ENCODE assay signal across 8 cellular contexts in genomic region chr5:141618804-141619554, GRCh38. TPM values are rescaled to one million over a fixed set of nuclear protein-coding genes. Genes with fewer than 3 reads are reported as not detected.
DNase-seq lines count a peak whose midpoint lies in the region; ATAC-seq and TF ChIP-seq lines count a peak whose summit lies in the region.

Gene DIAPH1 (minus strand): TSS chr5:141619000. CDS start chr5:141618914, 86 bp downstream.

- peak within 1 kb of the TSS; percentile 94 for H3K27ac Mint-ChIP-seq in T-helper 1 cell treated with Interleukin-12 subunit alpha and Interleukin-12 subunit beta and Interleukin-4 antibody, amounts not matched to agents 30 μg/mL and 1 μg/mL, for 36 hours

- peak within 1 kb of the TSS; percentile 87 to 93 for H3K27ac ChIP-seq in uterus

- peak; percentile 99 to 100 (median 99) for TF ChIP-seq CTCF in uterus (IDR thresholded peaks at IDR 0.05)

- H3K4me1 Mint-ChIP-seq in T-helper 1 cell treated with Interleukin-12 subunit alpha and Interleukin-12 subunit beta and Interleukin-4 antibody, amounts not matched to agents 30 μg/mL and 1 μg/mL, for 36 hours (ENCODE audit: low read depth) = peaks cover 50% of the 10 kb centered on the region

- TF ChIP-seq POLR2A in GM15510 (IDR thresholded peaks at IDR 0.05; ENCODE audit: borderline replicate concordance, extremely low read depth, insufficient read length) (peak; percentile 91), uterus (IDR thresholded peaks at IDR 0.05) (peak; percentile 88)

- peaks cover 30% of the 10 kb centered on the region for H3K36me3 Mint-ChIP-seq in T-helper 1 cell treated with Interleukin-12 subunit alpha and Interleukin-12 subunit beta and Interleukin-4 antibody, amounts not matched to agents 30 μg/mL and 1 μg/mL, for 36 hours (ENCODE audit: low read depth)

- no peaks in the 10 kb centered on the region for H3K9me3 ChIP-seq in uterus

- no peaks in the 10 kb centered on the region for H3K27me3 Mint-ChIP-seq in T-helper 1 cell treated with Interleukin-12 subunit alpha and Interleukin-12 subunit beta and Interleukin-4 antibody, amounts not matched to agents 30 μg/mL and 1 μg/mL, for 36 hours (ENCODE audit: low read depth)

- intact Hi-C loops in left ventricle myocardium superior (cut with micrococcal nuclease) (no loop called here), uterus (cut with DNase I; ENCODE audit: low total_unique reads) (no loop called here)

- no peaks in the 10 kb centered on the region for H3K27me3 ChIP-seq in uterus

- H3K36me3 ChIP-seq in uterus = no peaks in the 10 kb centered on the region

- H3K4me3 Mint-ChIP-seq in T-helper 1 cell treated with Interleukin-12 subunit alpha and Interleukin-12 subunit beta and Interleukin-4 antibody, amounts not matched to agents 30 μg/mL and 1 μg/mL, for 36 hours = peak within 1 kb of the TSS; percentile 99

- no peaks in the 10 kb centered on the region for H3K9me3 Mint-ChIP-seq in T-helper 1 cell treated with Interleukin-12 subunit alpha and Interleukin-12 subunit beta and Interleukin-4 antibody, amounts not matched to agents 30 μg/mL and 1 μg/mL, for 36 hours

- peak; percentile 83 for ATAC-seq in HG02885 (IDR thresholded peaks at IDR 0.05; ENCODE audit: poor library complexity, unreplicated experiment)
- peak; percentile 95 for ATAC-seq in left ventricle myocardium superior

- peak within 1 kb of the TSS; percentile 83 to 96 for H3K4me3 ChIP-seq in uterus

- DNase-seq in NCI-H1694 (lab: John Stamatoyannopoulos, UW) (peak; percentile 80), amniotic stem cell (lab: John Stamatoyannopoulos, UW) (peak; percentile 90), left ventricle myocardium superior (peak; percentile 98), pulmonary artery endothelial cell (ENCODE audit: low read depth, low spot score) (peak; percentile 86), uterus (peak; percentile 97 to 98)

- peaks cover 0 to 7% of the 10 kb centered on the region in 2 donors for H3K4me1 ChIP-seq in uterus

RNA-seq across cellular contexts. Expression of gene DIAPH1, which starts in this region (rescaled TPM):
- 36.6 TPM for total RNA-seq in left ventricle myocardium superior
- total RNA-seq in pulmonary artery endothelial cell = 42.7 and 52.6 TPM in 2 replicates
- total RNA-seq in uterus = 10 to 100 TPM; 27.7 to 69.4 (median 30.2) TPM

Comparison
In these comparisons a context has a peak if more than half of its experiments do, and no peak if none do; other contexts are left out.
1. Peak in every context shown above with its lines: DNase-seq, ATAC-seq, H3K4me3 ChIP-seq and H3K27ac ChIP-seq.